In genomic region chr12:44158746-44159145, GRCh38 we compare ENCODE assay signal across 1 cellular context.
TF ChIP-seq lines count a peak whose summit lies in the region.

No MANE protein-coding gene starts in this region.

TF ChIP-seq in GM23338, 12 proteins besides CTCF, POLR2A, EP300 and RAD21 (continued from another document):
- TF ChIP-seq ZNF462 (CRISPR knock-in tag; IDR thresholded peaks at IDR 0.05) = no peak
- TF ChIP-seq ZNF114 (CRISPR knock-in tag; IDR thresholded peaks at IDR 0.05) = no peak
- TF ChIP-seq STAT1 (IDR thresholded peaks at IDR 0.05; ENCODE audit: unreplicated experiment) = no peak
- no peak for TF ChIP-seq NANOG (IDR thresholded peaks at IDR 0.05; ENCODE audit: borderline replicate concordance)
- TF ChIP-seq ETS1 (IDR thresholded peaks at IDR 0.05) = no peak
- TF ChIP-seq ZNF331 (CRISPR knock-in tag; IDR thresholded peaks at IDR 0.05; ENCODE audit: low read depth) = no peak
- TF ChIP-seq REST (IDR thresholded peaks at IDR 0.05; ENCODE audit: unreplicated experiment) = no peak
- TF ChIP-seq EZH2 (IDR thresholded peaks at IDR 0.05; ENCODE audit: low read depth, unreplicated experiment) = no peak
TF ChIP-seq in GM23338: peak in this region for 0.
